11 cellular contexts compared by ENCODE assay signal in the genomic region with DNA sequence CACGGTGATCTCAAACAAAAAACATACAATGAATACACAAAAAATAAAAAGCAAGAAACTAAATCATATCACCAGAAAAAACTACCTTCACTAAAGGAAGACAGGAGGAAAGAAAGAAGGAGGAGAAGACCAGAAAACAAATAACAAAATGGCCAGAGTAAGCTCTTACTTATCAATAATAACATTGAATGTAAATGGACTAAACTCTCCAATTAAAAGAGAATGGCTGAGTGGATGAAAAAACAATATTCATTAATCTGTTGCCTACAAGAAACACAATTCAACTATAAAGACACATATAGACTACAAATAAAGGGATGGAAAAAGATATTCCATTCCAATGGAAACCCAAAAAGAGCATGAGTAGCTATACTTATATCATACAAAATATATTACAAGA.
"Had no signal": no experiment of that assay in that cellular context is flagged by ENCODE, and none has a peak within 500 bp of the region (broad histone marks: within the 10 kb centered on the region; RNA-seq: fewer than 3 reads in every experiment).

No MANE protein-coding gene starts in this region.

- ATAC-seq: GM23338, HCT116 had no signal

- H3K9ac ChIP-seq: GM23248 had no signal

- DNase-seq: GM23248, GOT3, H7, H9, HCEC 1CT, HFFc6 had no signal

- H3K27ac ChIP-seq: GM23248 had no signal

- FAIRE-seq: H1, H54 had no signal

- H3K36me3 ChIP-seq: HAP-1 had no signal

- H3K4me3 ChIP-seq: GM23248, GM23338, HAP-1 had no signal

- H3K9me3 ChIP-seq: HAP-1 had no signal

- H3K4me3 Mint-ChIP-seq: GM23338, H9, HFFc6 had no signal

- H3K4me2 ChIP-seq: GM23338 had no signal

- H3K4me1 ChIP-seq: HAP-1 had no signal

- H3K27ac Mint-ChIP-seq: GM23338, H9, HFFc6 had no signal

- H3K4me1 Mint-ChIP-seq: GM23338, H9 had no signal

- H2AFZ ChIP-seq: GM23248, GM23338 had no signal
